In the genomic region with DNA sequence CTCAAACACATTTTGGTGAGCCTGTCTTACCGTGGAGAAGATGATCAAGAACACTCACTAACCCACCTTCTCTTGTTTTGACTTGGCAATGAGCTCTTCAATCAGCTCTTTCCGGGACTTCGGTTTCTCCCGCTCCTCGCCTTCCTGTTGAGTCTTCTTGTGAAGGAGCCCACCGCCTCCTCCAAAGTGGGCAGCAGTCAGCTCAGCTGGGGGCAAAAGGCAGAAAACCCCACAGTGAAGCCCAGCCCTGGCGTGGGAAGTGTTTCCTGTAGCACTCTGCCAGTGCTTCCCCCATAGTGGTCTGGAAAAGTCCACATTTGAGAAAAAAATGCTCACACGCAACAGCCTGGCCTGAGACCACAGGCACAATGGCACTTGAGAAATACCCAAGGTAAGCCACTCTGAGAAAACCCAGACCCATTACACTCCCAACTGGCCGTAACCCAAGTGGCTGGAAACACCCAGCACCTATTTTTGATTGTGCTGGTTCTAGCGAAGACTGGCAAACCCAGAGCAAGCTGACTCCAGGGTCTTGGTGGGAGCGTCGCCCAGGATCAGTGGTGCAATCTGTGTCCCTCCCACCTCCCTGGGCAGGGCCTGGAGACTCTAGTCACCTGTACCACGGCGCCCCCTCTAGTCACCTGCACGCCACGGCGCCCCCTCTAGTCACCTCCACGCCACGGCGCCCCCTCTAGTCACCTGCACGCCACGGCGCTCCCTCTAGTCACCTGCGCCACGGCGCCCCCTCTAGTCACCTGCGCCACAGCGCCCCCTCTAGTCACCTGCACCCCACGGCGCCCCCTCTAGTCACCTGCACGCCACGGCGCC, we compare ENCODE assay signal across 10 cellular contexts. TPM values are rescaled to one million over a fixed set of nuclear protein-coding genes. Genes with fewer than 3 reads are reported as not detected.
DNase-seq lines count a peak whose midpoint lies in the region; ATAC-seq and TF ChIP-seq lines count a peak whose summit lies in the region.
"Had no signal": no experiment of that assay in that cellular context is flagged by ENCODE, and none has a peak within 500 bp of the region (broad histone marks: within the 10 kb centered on the region; RNA-seq: fewer than 3 reads in every experiment).

No MANE protein-coding gene starts in this region.

- no peaks in the 10 kb centered on the region for H3K9me3 ChIP-seq in smooth muscle cell (replicated peaks; ENCODE audit: low read depth)

- H3K27ac Mint-ChIP-seq in activated naive CD4-positive, alpha-beta T cell treated with anti-CD3 and anti-CD28 coated beads, Interleukin-2, amount 10 ng/mL, durations not matched to agents 7 days and 5 days = peak overlapping the region; percentile 95

- peaks cover 18% of the 10 kb centered on the region for H3F3A ChIP-seq in smooth muscle cell (ENCODE audit: low read depth)

- H3K27me3 Mint-ChIP-seq in activated naive CD4-positive, alpha-beta T cell treated with anti-CD3 and anti-CD28 coated beads, Interleukin-2, amount 10 ng/mL, durations not matched to agents 7 days and 5 days = no peaks in the 10 kb centered on the region

- no peak overlapping the region for H3K9ac ChIP-seq in smooth muscle cell (ENCODE audit: low read depth)

- no peak overlapping the region for H3K4me2 ChIP-seq in smooth muscle cell

- peak overlapping the region; percentile 31 for H3K4me3 Mint-ChIP-seq in activated naive CD4-positive, alpha-beta T cell treated with anti-CD3 and anti-CD28 coated beads, Interleukin-2, amount 10 ng/mL, durations not matched to agents 7 days and 5 days

- H3K4me3 ChIP-seq in smooth muscle cell = no peak overlapping the region

- peaks cover 67% of the 10 kb centered on the region for H3K36me3 Mint-ChIP-seq in activated naive CD4-positive, alpha-beta T cell treated with anti-CD3 and anti-CD28 coated beads, Interleukin-2, amount 10 ng/mL, durations not matched to agents 7 days and 5 days

- no peak overlapping the region for H2AFZ ChIP-seq in smooth muscle cell (ENCODE audit: low read depth)

- peak; percentile 87 for DNase-seq in activated CD8-positive, alpha-beta memory T cell treated with anti-CD3 and anti-CD28 coated beads for 24 hours
- DNase-seq in activated CD8-positive, alpha-beta memory T cell treated with anti-CD3 and anti-CD28 coated beads, Interleukin-2, amount 50 U/mL, for 4 hours = no peak
- peak; percentile 62 for DNase-seq in activated naive CD4-positive, alpha-beta T cell treated with anti-CD3 and anti-CD28 coated beads, Interleukin-2, amount 10 ng/mL, durations not matched to agents 7 days and 5 days
- no peak for DNase-seq in smooth muscle cell (lab: John Stamatoyannopoulos, UW; ENCODE audit: unreplicated experiment)
- no peak for DNase-seq in NCI-H748 (lab: John Stamatoyannopoulos, UW; ENCODE audit: unreplicated experiment)
- no peak for DNase-seq in MV-4-11 (lab: John Stamatoyannopoulos, UW)
- DNase-seq in NCI-H748 treated with DMSO at 0.1 percent for 48 hours (lab: John Stamatoyannopoulos, UW) = no peak
- DNase-seq: left cardiac atrium had no signal

- peaks cover 23% of the 10 kb centered on the region for H3K36me3 ChIP-seq in smooth muscle cell (ENCODE audit: low read depth)

- peaks cover 36% of the 10 kb centered on the region for H3K79me2 ChIP-seq in smooth muscle cell (ENCODE audit: low read depth)

- peak; percentile 60 for ATAC-seq in HG03442 (IDR thresholded peaks at IDR 0.05; ENCODE audit: unreplicated experiment)

- H4K20me1 ChIP-seq in smooth muscle cell (ENCODE audit: low read depth) = peaks cover 43% of the 10 kb centered on the region

- CTCF ChIA-PET in activated naive CD4-positive, alpha-beta T cell treated with anti-CD3 and anti-CD28 coated beads, Interleukin-2, amount 10 ng/mL, durations not matched to agents 7 days and 5 days (lab: Charles Lee) = interaction anchor here (0.7 to 2.4 kb wide), 20 partner anchors 8 to 225 kb away, joined by 3 to 24 read pairs (median 4); a partner anchor contains a TSS

- peaks cover 13% of the 10 kb centered on the region for H3K4me1 ChIP-seq in smooth muscle cell (ENCODE audit: low read depth)

- peak; percentile 9 for TF ChIP-seq CTCF in smooth muscle cell (IDR thresholded peaks at IDR 0.05; ENCODE audit: borderline replicate concordance, insufficient read depth, poor library complexity, severe bottlenecking)

- 96% methylated on average over 20 of the region's 33 CpGs for WGBS in smooth muscle cell (ENCODE audit: low lambda C conversion rate)

- H3K27me3 ChIP-seq in smooth muscle cell (ENCODE audit: low read depth) = no peaks in the 10 kb centered on the region

- H3K27ac ChIP-seq in smooth muscle cell (ENCODE audit: low read depth) = no peak overlapping the region
- H3K27ac ChIP-seq: VCaP had no signal

- H3K4me1 Mint-ChIP-seq in activated naive CD4-positive, alpha-beta T cell treated with anti-CD3 and anti-CD28 coated beads, Interleukin-2, amount 10 ng/mL, durations not matched to agents 7 days and 5 days = peaks cover 52% of the 10 kb centered on the region

- no peaks in the 10 kb centered on the region for H3K9me3 Mint-ChIP-seq in activated naive CD4-positive, alpha-beta T cell treated with anti-CD3 and anti-CD28 coated beads, Interleukin-2, amount 10 ng/mL, durations not matched to agents 7 days and 5 days

RNA-seq across cellular contexts. Expression of a gene that starts 8.6 kb away (rescaled TPM):
- 12.9 and 18.5 TPM in 2 replicates for total RNA-seq in smooth muscle cell
- polyA plus RNA-seq in smooth muscle cell = 10.0 and 10.9 TPM in 2 replicates

RNA-seq across cellular contexts. Expression of a gene that starts 8.8 kb away (rescaled TPM):
- 5.2 and 6.5 TPM in 2 replicates for total RNA-seq in smooth muscle cell
- 5.9 and 6.9 TPM in 2 replicates for polyA plus RNA-seq in smooth muscle cell

Comparison
In these comparisons a context has a peak if more than half of its experiments do, and no peak if none do; other contexts are left out.
1. DNase-seq: peak in activated CD8-positive, alpha-beta memory T cell treated with anti-CD3 and anti-CD28 coated beads for 24 hours (single experiment) and activated naive CD4-positive, alpha-beta T cell treated with anti-CD3 and anti-CD28 coated beads, Interleukin-2, amount 10 ng/mL, durations not matched to agents 7 days and 5 days (single experiment); none in activated CD8-positive, alpha-beta memory T cell treated with anti-CD3 and anti-CD28 coated beads, Interleukin-2, amount 50 U/mL, for 4 hours (single experiment), smooth muscle cell (single experiment), NCI-H748 (single experiment), MV-4-11 (single experiment) and NCI-H748 treated with DMSO at 0.1 percent for 48 hours (single experiment).